Comparison of ENCODE assay signal across 39 cellular contexts in the genomic region with DNA sequence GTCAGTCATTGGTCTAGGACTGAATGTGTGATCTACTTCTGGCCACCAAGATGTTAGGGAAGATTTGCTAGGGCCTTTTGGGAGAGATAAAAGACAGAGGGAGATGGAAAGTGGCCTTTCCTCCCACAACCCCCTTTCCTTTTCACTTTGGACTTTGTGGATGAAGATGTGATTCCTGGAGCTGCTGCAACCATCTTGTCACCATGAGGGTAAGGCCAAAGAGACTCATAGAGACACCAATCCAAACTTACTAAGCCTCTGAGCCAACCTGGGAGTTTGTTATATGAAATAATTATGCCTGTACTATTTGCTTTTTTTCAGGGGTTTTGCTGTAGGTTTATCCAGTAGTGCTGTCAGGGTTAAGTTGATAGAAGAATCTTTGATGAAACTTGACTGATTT.
"Had no signal": no experiment of that assay in that cellular context is flagged by ENCODE, and none has a peak within 500 bp of the region (broad histone marks: within the 10 kb centered on the region; RNA-seq: fewer than 3 reads in every experiment).

No MANE protein-coding gene starts in this region.

- H3K27ac ChIP-seq: ascending aorta, cardiac muscle cell, VCaP had no signal

- FAIRE-seq: bronchial epithelial cell, TTC549 had no signal

- H3K4me3 Mint-ChIP-seq: activated CD4-positive, alpha-beta memory T cell treated with anti-CD3 and anti-CD28 coated beads, Interleukin-2, amount 10 ng/mL, durations not matched to agents 7 days and 5 days; activated CD4-positive, alpha-beta T cell treated with anti-CD3 and anti-CD28 coated beads for 36 hours; activated CD4-positive, alpha-beta T cell treated with anti-CD3 and anti-CD28 coated beads, Interleukin-2, amount 10 ng/mL, durations not matched to agents 7 days and 5 days; activated CD8-positive, alpha-beta memory T cell treated with anti-CD3 and anti-CD28 coated beads, Interleukin-2, amount 10 ng/mL, durations not matched to agents 7 days and 5 days; activated CD8-positive, alpha-beta T cell treated with anti-CD3 and anti-CD28 coated beads, Interleukin-2, amount 10 ng/mL, durations not matched to agents 7 days and 5 days; activated naive CD4-positive, alpha-beta T cell treated with anti-CD3 and anti-CD28 coated beads, Interleukin-2, amount 10 ng/mL, durations not matched to agents 7 days and 5 days; activated naive CD4-positive, alpha-beta T cell treated with anti-CD3 and anti-CD28 coated beads, Interleukin-2, amount 50 U/mL, for 24 hours; activated naive CD8-positive, alpha-beta T cell; activated naive CD8-positive, alpha-beta T cell treated with anti-CD3 and anti-CD28 coated beads, Interleukin-2, amount 10 ng/mL, durations not matched to agents 7 days and 5 days; activated naive CD8-positive, alpha-beta T cell treated with anti-CD3 and anti-CD28 coated beads, Interleukin-2, amount 50 U/mL, for 24 hours; activated T-cell treated with anti-CD3 and anti-CD28 coated beads, Interleukin-2, amount 50 U/mL, for 24 hours; brain; central memory CD8-positive, alpha-beta T cell; T-helper 1 cell treated with Interleukin-12 subunit alpha and Interleukin-12 subunit beta and Interleukin-4 antibody, amounts not matched to agents 30 μg/mL and 1 μg/mL, for 36 hours; T-helper 2 cell treated with Interferon-gamma antibody and Interleukin-4, amounts not matched to agents 5 μg/mL and 100 μg/mL, for 36 hours had no signal

- DNase-seq: activated CD4-positive, alpha-beta memory T cell treated with anti-CD3 and anti-CD28 coated beads, Interleukin-2, amount 10 ng/mL, durations not matched to agents 7 days and 5 days; activated CD4-positive, alpha-beta T cell treated with anti-CD3 and anti-CD28 coated beads for 1 hour; activated CD4-positive, alpha-beta T cell treated with anti-CD3 and anti-CD28 coated beads for 36 hours; activated CD4-positive, alpha-beta T cell treated with anti-CD3 and anti-CD28 coated beads for 48 hours; activated CD4-positive, alpha-beta T cell treated with anti-CD3 and anti-CD28 coated beads, Interleukin-2, amount 10 ng/mL, durations not matched to agents 7 days and 5 days; activated CD4-positive, alpha-beta T cell treated with anti-CD3 and anti-CD28 coated beads, Interleukin-2, amount 50 U/mL, for 48 hours; activated CD4-positive, CD25-positive, alpha-beta regulatory T cell; activated CD8-positive, alpha-beta memory T cell treated with anti-CD3 and anti-CD28 coated beads for 24 hours; activated CD8-positive, alpha-beta memory T cell treated with anti-CD3 and anti-CD28 coated beads, Interleukin-2, amount 50 U/mL, for 48 hours; activated CD8-positive, alpha-beta T cell treated with anti-CD3 and anti-CD28 coated beads, Interleukin-2, amount 10 ng/mL, durations not matched to agents 7 days and 5 days; activated effector memory CD4-positive, alpha-beta T cell treated with Interleukin-2 at 50 U/mL for 16 hours; activated gamma-delta T cell; activated naive CD4-positive, alpha-beta T cell treated with anti-CD3 and anti-CD28 coated beads, Interleukin-2, amount 10 ng/mL, durations not matched to agents 7 days and 5 days; activated naive CD4-positive, alpha-beta T cell treated with Interleukin-2 at 50 U/mL for 16 hours; activated naive CD8-positive, alpha-beta T cell treated with anti-CD3 and anti-CD28 coated beads, Interleukin-2, amount 10 ng/mL, durations not matched to agents 7 days and 5 days; activated naive CD8-positive, alpha-beta T cell treated with anti-CD3 and anti-CD28 coated beads, Interleukin-2, amount 50 U/mL, for 24 hours; activated T-cell treated with anti-CD3 and anti-CD28 coated beads, Interleukin-2, amount 50 U/mL, for 24 hours; activated T-cell treated with anti-CD3 and anti-CD28 coated beads, Interleukin-2, amount 50 U/mL, for 48 hours; amygdala; anterior cingulate cortex; caudate nucleus; cerebellar nuclear complex; T-helper 1 cell; T-helper 2 cell; T-helper 9 cell had no signal

- H3K27me3 ChIP-seq: ascending aorta, cardiac muscle cell had no signal

- H3K36me3 ChIP-seq: ascending aorta, cardiac muscle cell had no signal

- H3K4me1 ChIP-seq: ascending aorta had no signal

- H3K4me1 Mint-ChIP-seq: activated CD4-positive, alpha-beta memory T cell treated with anti-CD3 and anti-CD28 coated beads, Interleukin-2, amount 10 ng/mL, durations not matched to agents 7 days and 5 days; activated CD4-positive, alpha-beta T cell treated with anti-CD3 and anti-CD28 coated beads, Interleukin-2, amount 10 ng/mL, durations not matched to agents 7 days and 5 days; activated CD8-positive, alpha-beta memory T cell treated with anti-CD3 and anti-CD28 coated beads, Interleukin-2, amount 10 ng/mL, durations not matched to agents 7 days and 5 days; activated naive CD4-positive, alpha-beta T cell treated with anti-CD3 and anti-CD28 coated beads, Interleukin-2, amount 10 ng/mL, durations not matched to agents 7 days and 5 days; activated naive CD4-positive, alpha-beta T cell treated with anti-CD3 and anti-CD28 coated beads, Interleukin-2, amount 50 U/mL, for 24 hours; activated naive CD8-positive, alpha-beta T cell treated with anti-CD3 and anti-CD28 coated beads, Interleukin-2, amount 10 ng/mL, durations not matched to agents 7 days and 5 days; central memory CD8-positive, alpha-beta T cell had no signal

- H3K9me3 Mint-ChIP-seq: activated naive CD4-positive, alpha-beta T cell treated with anti-CD3 and anti-CD28 coated beads, Interleukin-2, amount 10 ng/mL, durations not matched to agents 7 days and 5 days; activated naive CD8-positive, alpha-beta T cell treated with anti-CD3 and anti-CD28 coated beads, Interleukin-2, amount 10 ng/mL, durations not matched to agents 7 days and 5 days; activated T-helper 2 cell treated with anti-CD3 and anti-CD28 coated beads, Interferon-gamma antibody, Interleukin-2, Interleukin-4, amounts not matched to agents 10 μg/mL and 5 μg/mL and 100 μg/mL, durations not matched to agents 14 hours and 24 hours and 36 hours; central memory CD8-positive, alpha-beta T cell; T-helper 1 cell treated with Interleukin-12 subunit alpha and Interleukin-12 subunit beta and Interleukin-4 antibody, amounts not matched to agents 30 μg/mL and 1 μg/mL, for 36 hours; T-helper 2 cell treated with Interferon-gamma antibody and Interleukin-4, amounts not matched to agents 5 μg/mL and 100 μg/mL, for 36 hours had no signal

- ATAC-seq: activated CD4-positive, alpha-beta T cell treated with anti-CD3 and anti-CD28 coated beads for 36 hours; activated CD4-positive, CD25-positive, alpha-beta regulatory T cell treated with anti-CD3 and anti-CD28 coated beads, Interleukin-2, amount 50 U/mL, for 24 hours; activated CD8-positive, alpha-beta memory T cell treated with anti-CD3 and anti-CD28 coated beads, Interleukin-2, amount 10 ng/mL, durations not matched to agents 7 days and 5 days; activated CD8-positive, alpha-beta T cell treated with anti-CD3 and anti-CD28 coated beads, Interleukin-2, amount 10 ng/mL, durations not matched to agents 7 days and 5 days; activated naive CD8-positive, alpha-beta T cell treated with anti-CD3 and anti-CD28 coated beads, Interleukin-2, amount 50 U/mL, for 24 hours had no signal

- H3K4me3 ChIP-seq: ascending aorta, cardiac muscle cell had no signal

- H3K27ac Mint-ChIP-seq: activated CD4-positive, alpha-beta memory T cell treated with anti-CD3 and anti-CD28 coated beads, Interleukin-2, amount 10 ng/mL, durations not matched to agents 7 days and 5 days; activated CD4-positive, alpha-beta T cell treated with anti-CD3 and anti-CD28 coated beads for 36 hours; activated CD4-positive, alpha-beta T cell treated with anti-CD3 and anti-CD28 coated beads, Interleukin-2, amount 10 ng/mL, durations not matched to agents 7 days and 5 days; activated CD8-positive, alpha-beta memory T cell treated with anti-CD3 and anti-CD28 coated beads, Interleukin-2, amount 10 ng/mL, durations not matched to agents 7 days and 5 days; activated CD8-positive, alpha-beta T cell treated with anti-CD3 and anti-CD28 coated beads, Interleukin-2, amount 10 ng/mL, durations not matched to agents 7 days and 5 days; activated naive CD4-positive, alpha-beta T cell treated with anti-CD3 and anti-CD28 coated beads, Interleukin-2, amount 10 ng/mL, durations not matched to agents 7 days and 5 days; activated naive CD4-positive, alpha-beta T cell treated with anti-CD3 and anti-CD28 coated beads, Interleukin-2, amount 50 U/mL, for 24 hours; activated naive CD8-positive, alpha-beta T cell; activated naive CD8-positive, alpha-beta T cell treated with anti-CD3 and anti-CD28 coated beads, Interleukin-2, amount 10 ng/mL, durations not matched to agents 7 days and 5 days; activated naive CD8-positive, alpha-beta T cell treated with anti-CD3 and anti-CD28 coated beads, Interleukin-2, amount 50 U/mL, for 24 hours; activated T-cell treated with anti-CD3 and anti-CD28 coated beads, Interleukin-2, amount 50 U/mL, for 24 hours; activated T-helper 2 cell treated with anti-CD3 and anti-CD28 coated beads, Interferon-gamma antibody, Interleukin-2, Interleukin-4, amounts not matched to agents 10 μg/mL and 5 μg/mL and 100 μg/mL, durations not matched to agents 14 hours and 24 hours and 36 hours; T-helper 1 cell treated with Interleukin-12 subunit alpha and Interleukin-12 subunit beta and Interleukin-4 antibody, amounts not matched to agents 30 μg/mL and 1 μg/mL, for 36 hours; T-helper 2 cell treated with Interferon-gamma antibody and Interleukin-4, amounts not matched to agents 5 μg/mL and 100 μg/mL, for 36 hours had no signal

- H3K36me3 Mint-ChIP-seq: activated CD8-positive, alpha-beta memory T cell treated with anti-CD3 and anti-CD28 coated beads, Interleukin-2, amount 10 ng/mL, durations not matched to agents 7 days and 5 days; activated naive CD4-positive, alpha-beta T cell treated with anti-CD3 and anti-CD28 coated beads, Interleukin-2, amount 10 ng/mL, durations not matched to agents 7 days and 5 days; activated naive CD4-positive, alpha-beta T cell treated with anti-CD3 and anti-CD28 coated beads, Interleukin-2, amount 50 U/mL, for 24 hours; activated naive CD8-positive, alpha-beta T cell; activated naive CD8-positive, alpha-beta T cell treated with anti-CD3 and anti-CD28 coated beads, Interleukin-2, amount 10 ng/mL, durations not matched to agents 7 days and 5 days; brain had no signal

- H3K27me3 Mint-ChIP-seq: activated naive CD8-positive, alpha-beta T cell treated with anti-CD3 and anti-CD28 coated beads, Interleukin-2, amount 10 ng/mL, durations not matched to agents 7 days and 5 days had no signal
